ENCODE assay signal across 23 cellular contexts in the genomic region with DNA sequence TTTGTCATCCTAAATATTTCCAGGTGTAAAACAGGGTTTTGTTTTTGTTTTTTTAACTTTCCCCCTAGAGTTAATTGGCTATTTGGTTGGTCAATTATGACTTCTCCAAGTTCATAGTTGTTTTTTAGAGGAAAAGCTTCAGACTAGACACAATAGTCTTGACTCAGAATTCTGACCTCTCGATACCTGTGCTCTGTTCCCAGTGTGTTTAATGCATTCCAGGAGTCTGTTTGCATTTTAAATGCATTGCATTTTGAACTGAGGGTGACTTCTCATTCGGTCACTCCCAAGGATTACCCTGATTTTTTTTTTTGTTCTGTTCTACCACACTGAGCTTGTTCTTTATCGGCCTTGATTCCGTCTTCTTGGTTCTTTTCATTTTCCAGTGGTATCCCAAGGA. TPM values are rescaled to one million over a fixed set of nuclear protein-coding genes. Genes with fewer than 3 reads are reported as not detected.
DNase-seq lines count a peak whose midpoint lies in the region; ATAC-seq, FAIRE-seq and TF ChIP-seq lines count a peak whose summit lies in the region.
"Had no signal": no experiment of that assay in that cellular context is flagged by ENCODE, and none has a peak within 500 bp of the region (broad histone marks: within the 10 kb centered on the region; RNA-seq: fewer than 3 reads in every experiment).

No MANE protein-coding gene starts in this region.

- H4K91ac ChIP-seq in IMR-90 (ENCODE audit: insufficient read depth, low read depth, low read length): no peak overlapping the region

- dilution Hi-C loops in IMR-90 (cut with HindIII; ENCODE audit: low sequenced_read_pairs, unreplicated experiment): no loop called here

- no peak overlapping the region for H2AFZ ChIP-seq in IMR-90 (replicated peaks; ENCODE audit: low read length, poor library complexity)
- H2AFZ ChIP-seq in HepG2 (ENCODE audit: low read length): no peak overlapping the region
- H2AFZ ChIP-seq: GM23248 had no signal

- no peak for DNase-seq in A549 (ENCODE audit: low read depth in 1 of 2, low spot score in 1 of 2)
- DNase-seq in IMR-90: no peak
- peak; percentile 35 for DNase-seq in choroid plexus epithelial cell (ENCODE audit: low read depth)
- DNase-seq in HepG2 (ENCODE audit: low spot score): peak; percentile 47
- no peak for DNase-seq in epidermal melanocyte (ENCODE audit: insufficient read length, low spot score)
- DNase-seq in COLO829 (ENCODE audit: low spot score): no peak
- DNase-seq: 8988T; CD8-positive, alpha-beta memory T cell; DMS 273 treated with DMSO at 0.1 percent for 48 hours; GDM1; GM23248; Karpas-422; NCI-H1105; NCI-H1694 treated with DMSO at 0.1 percent for 48 hours; NCI-H2107; NCI-H2227 treated with DMSO at 0.1 percent for 48 hours; NCI-H524; Peyer's patch; Right ventricle myocardium superior had no signal

- peaks cover 37% of the 10 kb centered on the region for H3K27me3 Mint-ChIP-seq in activated T-helper 17 cell treated with anti-CD3 and anti-CD28 coated beads, Interleukin-2, amount 50 U/mL, for 72 hours

- peak overlapping the region; percentile 11; the same call in 1 of the 3 replicates for H2BK15ac ChIP-seq in IMR-90 (ENCODE audit: low read depth, low read length)

- FAIRE-seq in A549 (lab: Jason Lieb, UNC): no peak
- no peak for FAIRE-seq in HepG2 (lab: Jason Lieb, UNC)
- FAIRE-seq: GM12878 had no signal

- H4K20me1 ChIP-seq in IMR-90 (ENCODE audit: insufficient read depth, low read length) (no peaks in the 10 kb centered on the region), HepG2 (ENCODE audit: insufficient read depth, low read length) (no peaks in the 10 kb centered on the region; the same call in 1 of the 2 replicates)
- H4K20me1 ChIP-seq: BLaER1 had no signal

- peaks cover 32 to 54% of the 10 kb centered on the region in 2 experiments for H3K79me1 ChIP-seq in IMR-90 (ENCODE audit: low read depth in 1 of 2, low read length in 2 of 2)

- H3K56ac ChIP-seq in IMR-90 (ENCODE audit: extremely low read depth, insufficient read depth, low read length): no peak overlapping the region

- TF ChIP-seq CTCF in A549 (IDR thresholded peaks at IDR 0.05) (no peak), IMR-90 (conservative IDR thresholded peaks at IDR 0.05; ENCODE audit: low read depth, low read length) (no peak), choroid plexus epithelial cell (conservative IDR thresholded peaks at IDR 0.05; ENCODE audit: low read depth, low read length) (no peak), HepG2 (CRISPR knock-in tag; IDR thresholded peaks at IDR 0.05) (no peak)

- peak overlapping the region; percentile 15; the same call in 1 of the 2 replicates for H3K14ac ChIP-seq in IMR-90 (replicated peaks; ENCODE audit: low read depth, low read length)

- no peaks in the 10 kb centered on the region for H3K27me3 ChIP-seq in IMR-90 (ENCODE audit: control insufficient read depth, insufficient read depth, low read length)
- no peaks in the 10 kb centered on the region for H3K27me3 ChIP-seq in HepG2 (ENCODE audit: control insufficient read depth in 1 of 2, insufficient read depth in 2 of 2, low read length in 2 of 2)
- H3K27me3 ChIP-seq: BLaER1, Peyer's patch had no signal

- no peaks in the 10 kb centered on the region for H3K4me1 Mint-ChIP-seq in activated T-helper 17 cell treated with anti-CD3 and anti-CD28 coated beads, Interleukin-2, amount 50 U/mL, for 72 hours
- H3K4me1 Mint-ChIP-seq: CD8-positive, alpha-beta memory T cell had no signal

- H3K4me1 ChIP-seq in A549: peaks cover 67% of the 10 kb centered on the region
- H3K4me1 ChIP-seq in IMR-90 (ENCODE audit: control insufficient read depth, insufficient read depth, low read length): peaks cover 13% of the 10 kb centered on the region
- peaks cover 48% of the 10 kb centered on the region for H3K4me1 ChIP-seq in HepG2 (ENCODE audit: insufficient read depth, low read length)
- H3K4me1 ChIP-seq: BLaER1, Peyer's patch had no signal

- peak overlapping the region; percentile 32; the same call in 1 of the 2 replicates for H3K4ac ChIP-seq in IMR-90 (ENCODE audit: low read depth, low read length)

- no peak for TF ChIP-seq POLR2A in A549 (IDR thresholded peaks at IDR 0.05; ENCODE audit: low read length)
- TF ChIP-seq POLR2A in IMR-90 (IDR thresholded peaks at IDR 0.05; ENCODE audit: low read depth, low read length): no peak
- TF ChIP-seq POLR2A in HepG2 (IDR thresholded peaks at IDR 0.05; ENCODE audit: insufficient read depth in 1 of 2, low read depth in 2 of 2, low read length in 2 of 2): no peak

- no peak overlapping the region for H4K8ac ChIP-seq in IMR-90 (ENCODE audit: low read depth in 2 of 2, low read length in 2 of 2)

- TF ChIP-seq EP300 in A549 (IDR thresholded peaks at IDR 0.05) (no peak), HepG2 (IDR thresholded peaks at IDR 0.05; ENCODE audit: low read depth in 2 of 2, low read length in 2 of 2) (no peak), HepG2 (CRISPR knock-in tag; IDR thresholded peaks at IDR 0.05; ENCODE audit: borderline replicate concordance) (no peak)

- no peak overlapping the region; the same call in 1 of the 2 replicates for H4K5ac ChIP-seq in IMR-90 (ENCODE audit: low read depth, low read length)

- in situ Hi-C loops in IMR-90 (cut with MboI; ENCODE audit: low sequenced_read_pairs): no loop called here
- in situ Hi-C loops in HepG2 (cut with HindIII; ENCODE audit: extremely low pct_ligation_motif_present, low pct_unique_long_range_greater_than_20kb): no loop called here

- H3K36me3 ChIP-seq in IMR-90 (ENCODE audit: control insufficient read depth, insufficient read depth, low read length): no peaks in the 10 kb centered on the region
- H3K36me3 ChIP-seq in HepG2 (replicated peaks in 1 of 2; ENCODE audit: control insufficient read depth in 1 of 2, insufficient read depth in 2 of 2, low read length in 2 of 2): 0 out of 5 replicates have a peak, but pooled peaks cover 0 to 3% of the 10 kb centered on the region in 2 experiments
- H3K36me3 ChIP-seq: BLaER1, Peyer's patch had no signal

- CTCF ChIA-PET in A549 (lab: Yijun Ruan, JAX) (interaction anchor here (1.6 to 1.8 kb wide), 2 partner anchors 9 to 25 kb away, joined by 3 to 8 read pairs; no protein-coding TSS in a partner anchor), IMR-90 (lab: Yijun Ruan, JAX) (interaction anchor here (0.8 to 1.8 kb wide), 2 partner anchors 52 to 259 kb away, joined by 3 to 4 read pairs; no protein-coding TSS in a partner anchor), HepG2 (lab: Yijun Ruan, JAX; ENCODE audit: low intra/inter-chr PET ratio, low total read pairs) (no interaction called here)

- peak overlapping the region; percentile 6; the same call in 1 of the 2 replicates for H3K23ac ChIP-seq in IMR-90 (ENCODE audit: low read depth, low read length)

- H2BK5ac ChIP-seq in IMR-90 (ENCODE audit: low read depth, low read length, poor library complexity, severe bottlenecking): no peak overlapping the region

- intact Hi-C loops in IMR-90 (cut with micrococcal nuclease) (no loop called here), HepG2 (cut with micrococcal nuclease; ENCODE audit: unreplicated experiment) (no loop called here)

- H2BK120ac ChIP-seq in IMR-90 (ENCODE audit: low read depth, low read length): no peak overlapping the region

- no peak overlapping the region for H3K4me3 Mint-ChIP-seq in activated T-helper 17 cell treated with anti-CD3 and anti-CD28 coated beads, Interleukin-2, amount 50 U/mL, for 72 hours

- H3K27ac ChIP-seq in A549 (peak overlapping the region; percentile 19 to 71; a peak in 4 of 6 replicates), IMR-90 (ENCODE audit: insufficient read depth, low read length) (no peak overlapping the region), HepG2 (ENCODE audit: extremely low read length, insufficient read depth, low read length) (no peak overlapping the region)
- H3K27ac ChIP-seq: BLaER1, GM23248, Peyer's patch had no signal

- BruUV-seq in IMR-90 (replicated peaks; lab: Mats Ljungman, UMichigan) (no TSS peak), HepG2 (replicated peaks; lab: Mats Ljungman, UMichigan) (no TSS peak)

- POLR2A ChIA-PET in A549 (lab: Yijun Ruan, JAX) (no interaction called here), IMR-90 (lab: Charles Lee; ENCODE audit: unreplicated experiment) (interaction anchor here (0.7 kb wide), 1 partner anchor 128 kb away, joined by 10 read pairs; no protein-coding TSS in a partner anchor), HepG2 (lab: Yijun Ruan, JAX) (interaction anchor here (0.9 to 1.6 kb wide), 4 partner anchors 12 to 98 kb away, joined by 3 to 4 read pairs (median 3); no protein-coding TSS in a partner anchor)

- no peak for TF ChIP-seq RAD21 in A549 (conservative IDR thresholded peaks at IDR 0.05 in 1 of 2, IDR thresholded peaks at IDR 0.05 in 1 of 2)
- TF ChIP-seq RAD21 in IMR-90 (IDR thresholded peaks at IDR 0.05; ENCODE audit: low read length): no peak
- TF ChIP-seq RAD21 in HepG2 (CRISPR knock-in tag; IDR thresholded peaks at IDR 0.05): no peak

- WGBS in A549 (ENCODE audit: missing lambda C conversion rate): 43% methylated on average over 4 of the region's 4 CpGs
- no CpG with 5 or more reads among the region's 4 CpGs for WGBS in IMR-90 (ENCODE audit: extremely low coverage in 2 of 2, insufficient read length in 1 of 2), 2 experiments
- 61% methylated on average over 4 of the region's 4 CpGs for WGBS in HepG2 (ENCODE audit: low lambda C conversion rate)

- peak overlapping the region; percentile 90 for H3K4me2 ChIP-seq in A549
- peak overlapping the region; percentile 24; the same call in 1 of the 2 replicates for H3K4me2 ChIP-seq in IMR-90 (ENCODE audit: low read depth, low read length)
- peak overlapping the region; percentile 30; the same call in 1 of the 2 replicates for H3K4me2 ChIP-seq in HepG2 (ENCODE audit: low read depth, low read length)
- H3K4me2 ChIP-seq: BLaER1 had no signal

- 0 out of 2 replicates have a peak overlapping the region, but pooled peaks have one; percentile 12 for H2AK5ac ChIP-seq in IMR-90 (ENCODE audit: low read depth, low read length)

- H3K9me3 ChIP-seq in A549 (no peaks in the 10 kb centered on the region), IMR-90 (ENCODE audit: control insufficient read depth, insufficient read depth, low read length) (no peaks in the 10 kb centered on the region), HepG2 (ENCODE audit: low read length) (no peaks in the 10 kb centered on the region)
- H3K9me3 ChIP-seq: BLaER1, Peyer's patch had no signal

- ATAC-seq in A549: peak in 1 of 2 experiments; percentile 41; a peak in 2 of 6 replicates
- no peak for ATAC-seq in IMR-90 (ENCODE audit: low read depth)
- ATAC-seq in HepG2: peak; percentile 77
- no peak for ATAC-seq in GM19455 (IDR thresholded peaks at IDR 0.05; ENCODE audit: unreplicated experiment)
- ATAC-seq in activated T-helper 17 cell treated with anti-CD3 and anti-CD28 coated beads, Interleukin-2, amount 50 U/mL, for 72 hours (replicated peaks): no peak
- ATAC-seq: GM12878 had no signal

- no peaks in the 10 kb centered on the region for H3K36me3 Mint-ChIP-seq in activated T-helper 17 cell treated with anti-CD3 and anti-CD28 coated beads, Interleukin-2, amount 50 U/mL, for 72 hours (ENCODE audit: low read depth)
- H3K36me3 Mint-ChIP-seq: CD8-positive, alpha-beta memory T cell had no signal

- H3K79me2 ChIP-seq in HepG2 (ENCODE audit: insufficient read depth, low read length): peaks cover 85% of the 10 kb centered on the region

- no peak overlapping the region for H3K27ac Mint-ChIP-seq in activated T-helper 17 cell treated with anti-CD3 and anti-CD28 coated beads, Interleukin-2, amount 50 U/mL, for 72 hours
- H3K27ac Mint-ChIP-seq: CD8-positive, alpha-beta memory T cell had no signal

- H3K4me3 ChIP-seq in A549: no peak overlapping the region
- H3K4me3 ChIP-seq in IMR-90 (ENCODE audit: insufficient read depth, low read depth, low read length): no peak overlapping the region
- no peak overlapping the region for H3K4me3 ChIP-seq in choroid plexus epithelial cell (ENCODE audit: low read depth, low read length)
- no peak overlapping the region for H3K4me3 ChIP-seq in HepG2 (replicated peaks in 1 of 3; ENCODE audit: insufficient read depth in 1 of 3, low read depth in 2 of 3, low read length in 3 of 3)
- H3K4me3 ChIP-seq: BLaER1, GM12878, GM23248, Peyer's patch had no signal

- H3K9me1 ChIP-seq in IMR-90 (ENCODE audit: insufficient read depth, low read length): peaks cover 17% of the 10 kb centered on the region

- H2AK9ac ChIP-seq in IMR-90 (replicated peaks; ENCODE audit: low read depth, low read length, poor library complexity): no peak overlapping the region

- no peak overlapping the region for H2BK20ac ChIP-seq in IMR-90 (ENCODE audit: low read depth, low read length)

- no peak overlapping the region for H3K18ac ChIP-seq in IMR-90 (ENCODE audit: low read depth, low read length)

- H3K9ac ChIP-seq in IMR-90 (ENCODE audit: low read depth, low read length): no peak overlapping the region
- no peak overlapping the region for H3K9ac ChIP-seq in HepG2 (ENCODE audit: insufficient read depth, low read depth, low read length)
- H3K9ac ChIP-seq: BLaER1, GM23248 had no signal

- no peaks in the 10 kb centered on the region for H3K9me3 Mint-ChIP-seq in activated T-helper 17 cell treated with anti-CD3 and anti-CD28 coated beads, Interleukin-2, amount 50 U/mL, for 72 hours
- H3K9me3 Mint-ChIP-seq: CD8-positive, alpha-beta memory T cell had no signal

RNA-seq across cellular contexts. Expression of a gene that starts 16.3 kb away (rescaled TPM):
- 22.3 and 28.9 TPM in 2 replicates for polyA plus RNA-seq in A549 (2011; rRNA removed)
- 4.2 and 5.0 TPM in 2 replicates for polyA plus RNA-seq in A549 (2012; cell fraction: cytosol; rRNA removed)
- polyA plus RNA-seq in A549 (2012; cell fraction: nucleus; rRNA removed): 14.0 and 16.4 TPM in 2 replicates
- 14.8 to 17.6 TPM (median 17.0 TPM) in 3 replicates for polyA plus RNA-seq in A549 (2017; fragmentation: RNase III; extraction: RNeasy Plus Mini Kit Qiagen cat#74134 plus additional on column Dnase treatment)
- polyA minus RNA-seq in A549 (2011; rRNA and poly(A)+ RNA removed): 86.4 and 88.2 TPM in 2 replicates
- total RNA-seq in IMR-90 (2012; rRNA removed): 13.9 and 16.0 TPM in 2 replicates
- polyA plus RNA-seq in IMR-90 (2012; rRNA removed): 3.6 TPM in 2 replicates
- polyA plus RNA-seq in IMR-90 (2012; cell fraction: cytosol; rRNA removed): 1.3 and 1.6 TPM in 2 replicates
- polyA plus RNA-seq in IMR-90 (2012; cell fraction: nucleus; rRNA removed; ENCODE audit: low replicate concordance): 9.9 and 15.0 TPM in 2 replicates
- total RNA-seq in HepG2 (2016; rRNA removed; fragmentation: Illumina TruSeq; extraction: Trizol): 34.1 and 36.7 TPM in 2 replicates
- 24.5 and 25.4 TPM in 2 replicates for total RNA-seq in HepG2 (2016; cell fraction: cytosol; rRNA removed; fragmentation: Illumina TruSeq; extraction: Trizol; ENCODE audit: low read depth)
- 31.7 and 34.4 TPM in 2 replicates for total RNA-seq in HepG2 (2016; cell fraction: insoluble cytoplasmic fraction; rRNA removed; fragmentation: Illumina TruSeq; extraction: Trizol)
- 12.5 and 13.4 TPM in 2 replicates for total RNA-seq in HepG2 (2016; cell fraction: membrane; rRNA removed; fragmentation: Illumina TruSeq; extraction: Trizol)
- 68.4 and 71.0 TPM in 2 replicates for total RNA-seq in HepG2 (2016; cell fraction: nucleus; rRNA removed; fragmentation: Illumina TruSeq; extraction: Trizol)
- 15.0 and 17.4 TPM in 2 replicates for polyA plus RNA-seq in HepG2 (2011; rRNA removed)
- polyA plus RNA-seq in HepG2 (2011; cell fraction: cytosol; rRNA removed): 8.9 and 10.6 TPM in 2 replicates
- 37.6 and 39.6 TPM in 2 replicates for polyA plus RNA-seq in HepG2 (2011; cell fraction: nucleus; rRNA removed)
- polyA plus RNA-seq in HepG2 (2012): 21.7 and 22.1 TPM in 2 replicates
- polyA plus RNA-seq in HepG2 (2016; cell fraction: cytosol; fragmentation: Illumina TruSeq; extraction: Trizol; ENCODE audit: low read depth): 1.3 and 1.4 TPM in 2 replicates
- polyA plus RNA-seq in HepG2 (2016; cell fraction: insoluble cytoplasmic fraction; fragmentation: Illumina TruSeq; extraction: Trizol; ENCODE audit: low read depth): 19.3 and 20.1 TPM in 2 replicates
- 2.5 and 2.8 TPM in 2 replicates for polyA plus RNA-seq in HepG2 (2016; cell fraction: membrane; fragmentation: Illumina TruSeq; extraction: Trizol; ENCODE audit: low read depth)
- polyA plus RNA-seq in HepG2 (2016; cell fraction: nucleus; fragmentation: Illumina TruSeq; extraction: Trizol; ENCODE audit: insufficient read depth, low read depth): 33.5 and 34.3 TPM in 2 replicates
- 7.5 and 73.0 TPM in 2 replicates for polyA minus RNA-seq in HepG2 (2011; rRNA and poly(A)+ RNA removed; ENCODE audit: low replicate concordance)
- 33.6 and 40.2 TPM in 2 replicates for polyA minus RNA-seq in HepG2 (2011; cell fraction: cytosol; rRNA and poly(A)+ RNA removed)
- polyA minus RNA-seq in HepG2 (2011; cell fraction: nucleus; rRNA and poly(A)+ RNA removed): 304 and 307 TPM in 2 replicates
- total RNA-seq in activated T-helper 17 cell treated with anti-CD3 and anti-CD28 coated beads, Interleukin-2, amount 50 U/mL, for 72 hours: under 1 TPM; 0.16 to 0.17 TPM

Comparison
In these comparisons a context has a peak if more than half of its experiments do, and no peak if none do; other contexts are left out.
1. DNase-seq: peak in choroid plexus epithelial cell (single experiment) and HepG2 (single experiment); none in A549 (0 of 2), IMR-90 (single experiment), epidermal melanocyte (single experiment) and COLO829 (single experiment).
2. H3K27ac ChIP-seq: peak in A549 (2 of 2); none in IMR-90 (single experiment) and HepG2 (single experiment).
3. H3K4me2 ChIP-seq: peak in every context shown above with its lines; median percentile 90 in A549; 30 in HepG2; 24 in IMR-90.
4. RNA of a gene that starts 16.3 kb away (total RNA-seq): 12.5 to 71.0 TPM in HepG2 and 13.9 to 16.0 TPM in IMR-90; 0.16 to 0.17 TPM in activated T-helper 17 cell treated with anti-CD3 and anti-CD28 coated beads, Interleukin-2, amount 50 U/mL, for 72 hours; every median in the first group is over 10 times any median in the second.